In genomic region chr15:79310985-79311900, GRCh38 we compare ENCODE assay signal across 8 cellular contexts. TPM values are rescaled to one million over a fixed set of nuclear protein-coding genes. Genes with fewer than 3 reads are reported as not detected.
DNase-seq lines count a peak whose midpoint lies in the region; ATAC-seq, FAIRE-seq and TF ChIP-seq lines count a peak whose summit lies in the region.

TMED3 (plus strand) TSS chr15:79311112; CDS start chr15:79311250, 138 bp downstream.

- no peak within 1 kb of the TSS for H2BK12ac ChIP-seq in H1 (ENCODE audit: low read depth, low read length)

- H3K4me2 ChIP-seq in H1 (ENCODE audit: insufficient read depth in 1 of 2, low read depth in 2 of 2, low read length in 2 of 2): peak within 1 kb of the TSS; percentile 77 to 84
- peak within 1 kb of the TSS; percentile 68 for H3K4me2 ChIP-seq in mesendoderm (ENCODE audit: low read length)

- H2AFZ ChIP-seq in H1 (ENCODE audit: low read length): peak within 1 kb of the TSS; percentile 98

- no peak within 1 kb of the TSS for H2BK20ac ChIP-seq in H1 (ENCODE audit: low read length)

- H2BK15ac ChIP-seq in H1 (ENCODE audit: low read length) (no peak within 1 kb of the TSS), mesendoderm (replicated peaks; ENCODE audit: low read depth) (no peak within 1 kb of the TSS)

- FAIRE-seq in H1 (lab: Jason Lieb, UNC): no peak

- H3K79me1 ChIP-seq in H1 (ENCODE audit: low read depth, low read length) (peaks cover 3% of the 10 kb centered on the region; the same call in 1 of the 2 replicates), mesendoderm (ENCODE audit: low read length) (peaks cover 9% of the 10 kb centered on the region)

- WGBS in H1 (ENCODE audit: extremely low coverage in 1 of 2, insufficient coverage in 1 of 2, insufficient read length in 1 of 2, insufficient replicate concordance in 2 of 2, low coverage in 1 of 2, low lambda C conversion rate in 2 of 2, missing lambda C conversion rate in 1 of 2), 2 experiments: 5% methylated on average over 55 of the region's 76 CpGs; no CpG with 5 or more reads in 1 of the 2 experiments
- no CpG with 5 or more reads among the region's 76 CpGs for WGBS in mesendoderm (ENCODE audit: extremely low coverage, insufficient coverage, low lambda C conversion rate)

- H2BK120ac ChIP-seq in H1 (replicated peaks; ENCODE audit: low read depth, low read length): no peak within 1 kb of the TSS
- H2BK120ac ChIP-seq in mesendoderm (ENCODE audit: low read depth, low read length): no peak within 1 kb of the TSS

- no peak within 1 kb of the TSS for H3K4ac ChIP-seq in H1 (replicated peaks; ENCODE audit: insufficient read length, low read depth, low read length)
- H3K4ac ChIP-seq in mesendoderm (ENCODE audit: low read depth, low read length): peak within 1 kb of the TSS; percentile 25

- peak; percentile 3 to 34; a peak in 2 of 4 replicates for TF ChIP-seq RAD21 in H1 (IDR thresholded peaks at IDR 0.05 in 1 of 2, conservative IDR thresholded peaks at IDR 0.05 in 1 of 2; ENCODE audit: low read depth in 2 of 2, low read length in 2 of 2)

- peak within 1 kb of the TSS; percentile 43 for H3K56ac ChIP-seq in H1 (replicated peaks; ENCODE audit: insufficient read length, low read depth, low read length)
- H3K56ac ChIP-seq in mesendoderm (ENCODE audit: low read length): peak within 1 kb of the TSS; percentile 97

- H2BK5ac ChIP-seq in H1 (ENCODE audit: low read depth, low read length) (peak within 1 kb of the TSS; percentile 49; the same call in 1 of the 2 replicates), mesendoderm (ENCODE audit: low read length) (peak within 1 kb of the TSS; percentile 22)

- POLR2A ChIA-PET in H1 (lab: Charles Lee; ENCODE audit: partially characterized antibody): interaction anchor here (1.5 kb wide), 1 partner anchor 106 kb away, joined by 5 read pairs; no protein-coding TSS in a partner anchor

- peak in 1 of 2 experiments; percentile 61; a peak in 1 of 3 replicates for TF ChIP-seq POLR2A in H1 (IDR thresholded peaks at IDR 0.05; ENCODE audit: control extremely low read depth in 1 of 2, low read depth in 2 of 2, low read length in 2 of 2)

- H4K5ac ChIP-seq in H1 (ENCODE audit: insufficient read length, low read depth, low read length): peak within 1 kb of the TSS; percentile 89
- H4K5ac ChIP-seq in mesendoderm (ENCODE audit: low read length): no peak within 1 kb of the TSS

- H3K23ac ChIP-seq in H1 (ENCODE audit: insufficient read length): no peak within 1 kb of the TSS
- H3K23ac ChIP-seq in mesendoderm (ENCODE audit: low read length): peak within 1 kb of the TSS; percentile 95

- H2AK5ac ChIP-seq in H1 (ENCODE audit: low read depth, low read length): peak within 1 kb of the TSS; percentile 16; the same call in 1 of the 2 replicates
- peak within 1 kb of the TSS; percentile 43 for H2AK5ac ChIP-seq in mesendoderm (ENCODE audit: low read length)

- H3K4me1 ChIP-seq in H1 (replicated peaks in 1 of 4; ENCODE audit: control insufficient read depth in 3 of 4, insufficient read depth in 4 of 4, low read length in 3 of 4): peaks cover 0 to 11% (median 5%) of the 10 kb centered on the region in 4 experiments; a peak in 4 of 7 replicates
- H3K4me1 ChIP-seq in mesendoderm (ENCODE audit: control insufficient read depth, low read depth, low read length): peaks cover 4% of the 10 kb centered on the region

- H3K9ac ChIP-seq in H1 (replicated peaks in 1 of 4; ENCODE audit: extremely low read depth in 1 of 4, low read depth in 3 of 4, low read length in 3 of 4) (peak within 1 kb of the TSS; percentile 59 to 72 (median 64)), mesendoderm (ENCODE audit: low read length) (peak within 1 kb of the TSS; percentile 94)

- no peaks in the 10 kb centered on the region for H3K9me3 ChIP-seq in H1 (ENCODE audit: insufficient read depth in 2 of 2, low read depth in 1 of 2, low read length in 1 of 2)

- H3K14ac ChIP-seq in H1 (ENCODE audit: insufficient read length): no peak within 1 kb of the TSS

- H3K18ac ChIP-seq in H1 (ENCODE audit: extremely low read depth, low read length) (peak within 1 kb of the TSS; percentile 81; the same call in 1 of the 2 replicates), mesendoderm (ENCODE audit: low read length) (peak within 1 kb of the TSS; percentile 7)

- H3K27me3 ChIP-seq in H1 (replicated peaks in 1 of 4; ENCODE audit: control insufficient read depth in 3 of 4, extremely low read depth in 1 of 4, insufficient read depth in 3 of 4, low read length in 3 of 4): peaks cover 0 to 7% (median 2%) of the 10 kb centered on the region in 4 experiments; a peak in 3 of 7 replicates
- H3K27me3 ChIP-seq in mesendoderm (ENCODE audit: insufficient read depth, low read length, poor library complexity): peaks cover 2% of the 10 kb centered on the region

- peaks cover 0 to 2% of the 10 kb centered on the region in 2 experiments for H4K20me1 ChIP-seq in H1 (replicated peaks in 1 of 2; ENCODE audit: control insufficient read depth in 1 of 2, insufficient read depth in 2 of 2, low read length in 2 of 2)

- peak within 1 kb of the TSS; percentile 76 for H4K91ac ChIP-seq in H1 (replicated peaks; ENCODE audit: insufficient read length, low read length)

- no peak for TF ChIP-seq EP300 in H1 (IDR thresholded peaks at IDR 0.05; ENCODE audit: borderline replicate concordance in 1 of 2, low read depth in 2 of 2, low read length in 2 of 2)

- H4K8ac ChIP-seq in H1 (ENCODE audit: extremely low read depth, insufficient read depth, low read length): peak within 1 kb of the TSS; percentile 68; the same call in 1 of the 2 replicates
- no peak within 1 kb of the TSS for H4K8ac ChIP-seq in mesendoderm (ENCODE audit: low read depth, low read length)

- ATAC-seq in GM19438 (IDR thresholded peaks at IDR 0.05; ENCODE audit: low read depth, unreplicated experiment) (peak; percentile 90), HG03571 (IDR thresholded peaks at IDR 0.05; ENCODE audit: unreplicated experiment) (peak; percentile 93)

- CTCF ChIA-PET in H1 (lab: Charles Lee; ENCODE audit: partially characterized antibody): interaction anchor here (0.6 to 2.6 kb wide), 7 partner anchors 11 to 1145 kb away, joined by 3 to 8 read pairs (median 4); no protein-coding TSS in a partner anchor

- peaks cover 0 to 18% of the 10 kb centered on the region in 2 experiments; a peak in 2 of 4 replicates for H3K79me2 ChIP-seq in H1 (ENCODE audit: control insufficient read depth in 1 of 2, insufficient read depth in 2 of 2, low read length in 2 of 2)
- peaks cover 11% of the 10 kb centered on the region for H3K79me2 ChIP-seq in mesendoderm (ENCODE audit: control insufficient read depth, insufficient read depth, low read length)

- peak within 1 kb of the TSS; percentile 74 to 88 (median 80) for H3K4me3 ChIP-seq in H1 (ENCODE audit: extremely low read depth in 1 of 4, insufficient read depth in 2 of 4, low read depth in 3 of 4, low read length in 4 of 4)
- H3K4me3 ChIP-seq in mesendoderm (ENCODE audit: low read length): peak within 1 kb of the TSS; percentile 86

- peak; percentile 32 to 40 (median 35); a peak in 3 of 4 replicates for TF ChIP-seq CTCF in H1 (IDR thresholded peaks at IDR 0.05; ENCODE audit: control extremely low read depth in 1 of 3, insufficient read depth in 1 of 3, low read depth in 1 of 3, low read length in 3 of 3)

- H3K23me2 ChIP-seq in H1 (ENCODE audit: low read depth, low read length): peaks cover 14% of the 10 kb centered on the region; the same call in 1 of the 2 replicates

- no peak within 1 kb of the TSS for H3K27ac ChIP-seq in H1 (ENCODE audit: low read depth, low read length)
- peak within 1 kb of the TSS; percentile 68 for H3K27ac ChIP-seq in mesendoderm (ENCODE audit: low read depth, low read length)

- H3K36me3 ChIP-seq in H1 (ENCODE audit: control insufficient read depth in 2 of 4, insufficient read depth in 4 of 4, low read length in 3 of 4): peaks cover 16 to 28% (median 25%) of the 10 kb centered on the region in 4 experiments
- H3K36me3 ChIP-seq in mesendoderm (ENCODE audit: control insufficient read depth, insufficient read depth, low read length): peaks cover 8% of the 10 kb centered on the region

- DNase-seq in CMK (ENCODE audit: low read depth) (peak; percentile 90), NCI-H82 treated with DMSO at 0.1 percent for 48 hours (lab: John Stamatoyannopoulos, UW; ENCODE audit: unreplicated experiment) (peak; percentile 67), H1 (ENCODE audit: low read depth in 1 of 2, low spot score in 2 of 2) (peak; percentile 47 to 86), mesendoderm (peak; percentile 94)
- DNase-seq in activated CD8-positive, alpha-beta memory T cell treated with anti-CD3 and anti-CD28 coated beads for 24 hours: peak; percentile 91
- DNase-seq in stimulated activated CD8-positive, alpha-beta memory T cell treated with anti-CD3 and anti-CD28 coated beads, Interleukin-12 subunit alpha, Interleukin-12 subunit beta, amount 100 ng/mL, for 4 hours (ENCODE audit: low read depth): peak; percentile 71

TF ChIP-seq in H1, 55 proteins besides CTCF, POLR2A, EP300 and RAD21 (continues in another document):
- TF ChIP-seq TAF1 (IDR thresholded peaks at IDR 0.05; ENCODE audit: low read depth, low read length) (peak; percentile 32; the same call in 1 of the 2 replicates), SIN3A (conservative IDR thresholded peaks at IDR 0.05 in 1 of 2, IDR thresholded peaks at IDR 0.05 in 1 of 2; ENCODE audit: low read depth in 1 of 2, low read length in 2 of 2) (no peak; a peak in 1 of 4 replicates), HDAC2 (IDR thresholded peaks at IDR 0.05; ENCODE audit: borderline replicate concordance in 1 of 2, low read depth in 2 of 2, low read length in 2 of 2) (0 out of 4 replicates have a peak, but pooled peaks of 1 of the 2 experiments have one; percentile 14), TBP (IDR thresholded peaks at IDR 0.05; ENCODE audit: low read depth, low read length) (peak; percentile 71; the same call in 1 of the 2 replicates), RFX5 (IDR thresholded peaks at IDR 0.05; ENCODE audit: borderline replicate concordance, low read depth, low read length) (no peak), KDM4A (IDR thresholded peaks at IDR 0.05; ENCODE audit: low read depth, low read length, severe bottlenecking) (peak; percentile 98), MAX (IDR thresholded peaks at IDR 0.05) (peak; percentile 76)

RNA-seq across cellular contexts. Expression of gene TMED3, which starts in this region (rescaled TPM):
- total RNA-seq in H1 (2021; fragmentation: NEBNext Ultra II Directional; extraction: Animal tissue kit (Norgen Biotek cat#: 25700)): 50.2 and 51.6 TPM in 2 replicates
- 109 and 110 TPM in 2 replicates for polyA plus RNA-seq in H1 (2011; rRNA removed)
- 97.1 TPM for polyA plus RNA-seq in H1 (2011; cell fraction: cytosol; rRNA removed)
- polyA plus RNA-seq in H1 (2011; cell fraction: nucleus; rRNA removed): 67.0 TPM
- polyA plus RNA-seq in H1 (2012, experiment 1 of 2): 51.8 to 68.7 TPM (median 63.2 TPM) in 4 replicates
- polyA plus RNA-seq in H1 (2012, experiment 2 of 2): 99.1 TPM
- 46.2 TPM for polyA plus RNA-seq in H1 (2013, experiment 1 of 2)
- polyA plus RNA-seq in H1 (2013, experiment 2 of 2): 55.9 TPM
- polyA minus RNA-seq in H1 (2011; rRNA and poly(A)+ RNA removed): 60.0 and 63.1 TPM in 2 replicates
- 33.5 TPM for polyA minus RNA-seq in H1 (2011; cell fraction: cytosol; rRNA and poly(A)+ RNA removed)
- polyA minus RNA-seq in H1 (2011; cell fraction: nucleus; rRNA and poly(A)+ RNA removed): 38.9 TPM
- 38.3 TPM for polyA plus RNA-seq in mesendoderm (2013, experiment 1 of 2)
- polyA plus RNA-seq in mesendoderm (2013, experiment 2 of 2): 38.2 TPM
